Comparison of ENCODE assay signal across 8 cellular contexts in genomic region chr9:751137-752051, GRCh38.
DNase-seq lines count a peak whose midpoint lies in the region; ATAC-seq and TF ChIP-seq lines count a peak whose summit lies in the region.

No MANE protein-coding gene starts in this region.

- no peaks in the 10 kb centered on the region for H3K79me2 ChIP-seq in SU-DHL-6 (ENCODE audit: insufficient read depth, low read length)
- H3K79me2 ChIP-seq in hepatocyte, result no peaks in the 10 kb centered on the region

- peak overlapping the region; percentile 42 for H3K4me2 ChIP-seq in SU-DHL-6 (ENCODE audit: low read depth, low read length, poor library complexity, severe bottlenecking)
- peak overlapping the region; percentile 18 for H3K4me2 ChIP-seq in hepatocyte

- H3K27me3 ChIP-seq in AG04450 (ENCODE audit: control insufficient read depth, insufficient read depth, low read length) (no peaks in the 10 kb centered on the region), SU-DHL-6 (ENCODE audit: low read length) (no peaks in the 10 kb centered on the region), hepatocyte (no peaks in the 10 kb centered on the region)

- POLR2A ChIA-PET in AG04450 (lab: Yijun Ruan, JAX), result interaction anchor here (0.7 to 1.8 kb wide), 7 partner anchors 12 to 177 kb away, joined by 3 to 7 read pairs (median 5); no protein-coding TSS in a partner anchor

- 74% methylated on average over 14 of the region's 14 CpGs for WGBS in hepatocyte (ENCODE audit: low lambda C conversion rate, missing lambda C conversion rate)

- H4K20me1 ChIP-seq in SU-DHL-6 (ENCODE audit: low read depth, low read length), result no peaks in the 10 kb centered on the region
- H4K20me1 ChIP-seq in hepatocyte (ENCODE audit: insufficient read depth, poor library complexity, severe bottlenecking), result no peaks in the 10 kb centered on the region

- H3K9me2 ChIP-seq in SU-DHL-6 (replicated peaks; ENCODE audit: insufficient read depth, low read length), result no peaks in the 10 kb centered on the region
- no peaks in the 10 kb centered on the region for H3K9me2 ChIP-seq in hepatocyte (replicated peaks; ENCODE audit: insufficient read depth)

- H3K4me3 ChIP-seq in AG04450 (ENCODE audit: low read depth, low read length) (no peak overlapping the region), SU-DHL-6 (ENCODE audit: insufficient read depth, low read length, poor library complexity, severe bottlenecking) (no peak overlapping the region), hepatocyte (no peak overlapping the region)

- H3K4me1 ChIP-seq in hepatocyte (ENCODE audit: insufficient read depth), result no peaks in the 10 kb centered on the region

- H3F3A ChIP-seq in SU-DHL-6 (ENCODE audit: insufficient read depth), result peaks cover 35% of the 10 kb centered on the region

- CTCF ChIA-PET in AG04450 (lab: Charles Lee), result interaction anchor here (0.6 to 1.3 kb wide), 3 partner anchors 49 to 292 kb away, joined by 4 to 6 read pairs (median 4); no protein-coding TSS in a partner anchor

- no peaks in the 10 kb centered on the region for H3K36me3 ChIP-seq in SU-DHL-6 (ENCODE audit: low read length)
- H3K36me3 ChIP-seq in hepatocyte (replicated peaks; ENCODE audit: insufficient read depth, low read depth), result no peaks in the 10 kb centered on the region

- H2AFZ ChIP-seq in SU-DHL-6 (ENCODE audit: low read depth, low read length, severe bottlenecking) (no peak overlapping the region), hepatocyte (no peak overlapping the region)

- H3K27ac ChIP-seq in AG04450 (ENCODE audit: low read depth, low read length), result peak overlapping the region; percentile 87
- peak overlapping the region; percentile 76 for H3K27ac ChIP-seq in SU-DHL-6 (ENCODE audit: low read depth, low read length)
- H3K27ac ChIP-seq in hepatocyte, result peak overlapping the region; percentile 78

- H3K9ac ChIP-seq in SU-DHL-6 (ENCODE audit: low read length), result no peak overlapping the region

- no peaks in the 10 kb centered on the region for H3K9me3 ChIP-seq in AG04450 (ENCODE audit: control insufficient read depth, insufficient read depth, low read length)
- no peaks in the 10 kb centered on the region for H3K9me3 ChIP-seq in SU-DHL-6 (ENCODE audit: insufficient read depth, low read length)
- H3K9me3 ChIP-seq in hepatocyte (ENCODE audit: low read depth), result no peaks in the 10 kb centered on the region

- TF ChIP-seq CTCF in AG04450 (IDR thresholded peaks at IDR 0.05; ENCODE audit: low read depth, low read length) (no peak), SU-DHL-6 (IDR thresholded peaks at IDR 0.05; ENCODE audit: insufficient read depth, low read length, poor library complexity, severe bottlenecking) (no peak), hepatocyte (IDR thresholded peaks at IDR 0.05; ENCODE audit: poor library complexity) (no peak)

- peak; percentile 88 for ATAC-seq in GM21515 (IDR thresholded peaks at IDR 0.05; ENCODE audit: unreplicated experiment)
- no peak for ATAC-seq in HG03469 (IDR thresholded peaks at IDR 0.05; ENCODE audit: unreplicated experiment)

- DNase-seq in AG04450 (ENCODE audit: low read depth, low spot score) (no peak), hepatocyte (ENCODE audit: low spot score) (no peak), NOMO-1 treated with DMSO at 0.1 percent for 48 hours (lab: John Stamatoyannopoulos, UW; ENCODE audit: unreplicated experiment) (no peak), HT-29 (ENCODE audit: low spot score) (no peak)
- DNase-seq in stimulated activated CD8-positive, alpha-beta memory T cell treated with anti-CD3 and anti-CD28 coated beads, Interleukin-4, amount 100 ng/mL, for 48 hours, result no peak
